Comparison of ENCODE assay signal across 11 cellular contexts in genomic region chr7:26348234-26348851, GRCh38. TPM values are rescaled to one million over a fixed set of nuclear protein-coding genes. Genes with fewer than 3 reads are reported as not detected.
A peak's percentile ranks its signal among the peaks of the same experiment; 100 is the strongest.
DNase-seq lines count a peak whose midpoint lies in the region; ATAC-seq, FAIRE-seq and TF ChIP-seq lines count a peak whose summit lies in the region.
"Had no signal": no experiment of that assay in that cellular context is flagged by ENCODE, and none has a peak within 500 bp of the region (broad histone marks: within the 10 kb centered on the region; RNA-seq: fewer than 3 reads in every experiment).

No MANE protein-coding gene starts in this region.

- H3K27ac ChIP-seq in OCI-LY3 (ENCODE audit: low read length): no peak overlapping the region
- peak overlapping the region; percentile 13 to 88 (median 62) for H3K27ac ChIP-seq in pancreas
- no peak overlapping the region for H3K27ac ChIP-seq in ascending aorta

- no peak overlapping the region for H2AFZ ChIP-seq in OCI-LY3 (ENCODE audit: low read depth, low read length)

- DNase-seq in pancreas: peak in 5 of 6 donors; percentile 64 to 85 (median 74)
- DNase-seq in stimulated activated CD4-positive, alpha-beta T cell treated with anti-CD3 and anti-CD28 coated beads, Interleukin-2, amount 100 ng/mL, for 48 hours: no peak
- no peak for DNase-seq in natural killer cell treated with Interleukin-12 subunit alpha and Interleukin-12 subunit beta and Interleukin-15 and Interleukin-18, amount 100 ng/mL, for 72 hours (ENCODE audit: low spot score)
- no peak for DNase-seq in ascending aorta (ENCODE audit: low spot score in 2 of 2)
- DNase-seq: effector CD8-positive, alpha-beta T cell; natural killer cell had no signal

- H4K20me1 ChIP-seq in OCI-LY3 (ENCODE audit: insufficient read depth, low read length): no peaks in the 10 kb centered on the region

- peaks cover 12% of the 10 kb centered on the region for H3K36me3 Mint-ChIP-seq in natural killer cell treated with Interleukin-12 subunit alpha and Interleukin-12 subunit beta and Interleukin-15 and Interleukin-18, amount 100 ng/mL, for 72 hours
- H3K36me3 Mint-ChIP-seq: natural killer cell had no signal

- 0 out of 2 replicates have a peak overlapping the region, but pooled peaks have one; percentile 9 for H3K4me2 ChIP-seq in OCI-LY3 (ENCODE audit: low read length)

- no peaks in the 10 kb centered on the region for H3K79me2 ChIP-seq in OCI-LY3 (ENCODE audit: low read length)

- no peaks in the 10 kb centered on the region for H3K27me3 Mint-ChIP-seq in natural killer cell treated with Interleukin-12 subunit alpha and Interleukin-12 subunit beta and Interleukin-15 and Interleukin-18, amount 100 ng/mL, for 72 hours

- H3K9ac ChIP-seq in OCI-LY3 (ENCODE audit: low read length): no peak overlapping the region

- H3K36me3 ChIP-seq in OCI-LY3 (replicated peaks; ENCODE audit: low read depth, low read length): no peaks in the 10 kb centered on the region
- H3K36me3 ChIP-seq in pancreas: no peaks in the 10 kb centered on the region
- no peaks in the 10 kb centered on the region for H3K36me3 ChIP-seq in ascending aorta

- peaks cover 9 to 22% of the 10 kb centered on the region in 2 donors for H3K4me1 Mint-ChIP-seq in natural killer cell treated with Interleukin-12 subunit alpha and Interleukin-12 subunit beta and Interleukin-15 and Interleukin-18, amount 100 ng/mL, for 72 hours (ENCODE audit: low read depth in 2 of 2)

- TF ChIP-seq CTCF in OCI-LY3 (IDR thresholded peaks at IDR 0.05; ENCODE audit: low read depth, low read length) (no peak), pancreas (IDR thresholded peaks at IDR 0.05) (no peak), ascending aorta (IDR thresholded peaks at IDR 0.05) (no peak)

- no peak overlapping the region for H3K4me3 ChIP-seq in OCI-LY3 (ENCODE audit: low read length)
- H3K4me3 ChIP-seq in pancreas: peak overlapping the region in 1 of 4 donors; percentile 5
- no peak overlapping the region for H3K4me3 ChIP-seq in ascending aorta

- 19 to 20% methylated on average over 10 of the region's 10 CpGs for WGBS in pancreas, 2 donors

- ATAC-seq in GM19023 (IDR thresholded peaks at IDR 0.05; ENCODE audit: unreplicated experiment): peak; percentile 78
- peak; percentile 59 for ATAC-seq in HG02763 (IDR thresholded peaks at IDR 0.05; ENCODE audit: unreplicated experiment)
- ATAC-seq in pancreas: peak; percentile 84 to 92 (median 87)
- no peak for ATAC-seq in HG03159 (IDR thresholded peaks at IDR 0.05; ENCODE audit: unreplicated experiment)
- ATAC-seq in natural killer cell treated with Interleukin-12 subunit alpha and Interleukin-12 subunit beta and Interleukin-15 and Interleukin-18, amount 100 ng/mL, for 72 hours: no peak
- ATAC-seq: activated naive CD4-positive, alpha-beta T cell treated with anti-CD3 and anti-CD28 coated beads, Interleukin-2, amount 50 U/mL, for 72 hours; natural killer cell had no signal

- no peak overlapping the region for H3K4me3 Mint-ChIP-seq in natural killer cell treated with Interleukin-12 subunit alpha and Interleukin-12 subunit beta and Interleukin-15 and Interleukin-18, amount 100 ng/mL, for 72 hours
- H3K4me3 Mint-ChIP-seq: natural killer cell had no signal

- intact Hi-C loops in pancreas (cut with DNase I) (no loop called here), ascending aorta (cut with DNase I) (no loop called here)

- H3K9me3 Mint-ChIP-seq in natural killer cell treated with Interleukin-12 subunit alpha and Interleukin-12 subunit beta and Interleukin-15 and Interleukin-18, amount 100 ng/mL, for 72 hours: no peaks in the 10 kb centered on the region
- H3K9me3 Mint-ChIP-seq: activated naive CD4-positive, alpha-beta T cell treated with anti-CD3 and anti-CD28 coated beads, Interleukin-2, amount 50 U/mL, for 72 hours; natural killer cell had no signal

- H3K9me3 ChIP-seq in OCI-LY3 (ENCODE audit: insufficient read depth, low read length): no peaks in the 10 kb centered on the region
- no peaks in the 10 kb centered on the region for H3K9me3 ChIP-seq in pancreas
- no peaks in the 10 kb centered on the region for H3K9me3 ChIP-seq in ascending aorta

- H3K27me3 ChIP-seq in OCI-LY3 (ENCODE audit: low read depth, low read length) (no peaks in the 10 kb centered on the region), pancreas (no peaks in the 10 kb centered on the region), ascending aorta (no peaks in the 10 kb centered on the region)

- H3K4me1 ChIP-seq in OCI-LY3 (ENCODE audit: low read length): peaks cover 8% of the 10 kb centered on the region
- peaks cover 0 to 26% (median 21%) of the 10 kb centered on the region in 3 donors for H3K4me1 ChIP-seq in pancreas
- H3K4me1 ChIP-seq in ascending aorta: no peaks in the 10 kb centered on the region

- no peak overlapping the region for H3K27ac Mint-ChIP-seq in natural killer cell treated with Interleukin-12 subunit alpha and Interleukin-12 subunit beta and Interleukin-15 and Interleukin-18, amount 100 ng/mL, for 72 hours
- H3K27ac Mint-ChIP-seq: natural killer cell had no signal

- FAIRE-seq in pancreas (lab: Jason Lieb, UNC): no peak

RNA-seq across cellular contexts. Expression of gene SNX10, which starts 56.7 kb away (rescaled TPM):
- total RNA-seq in pancreas: 10 to 100 TPM in 2 of 6 donors, 1 to 10 TPM in 4; 2.9 to 23.5 (median 6.0) TPM
- 1 to 10 TPM; 5.0 to 8.0 TPM for polyA plus RNA-seq in pancreas
- total RNA-seq in natural killer cell treated with Interleukin-12 subunit alpha and Interleukin-12 subunit beta and Interleukin-15 and Interleukin-18, amount 100 ng/mL, for 72 hours: 10 to 100 TPM; 47.2 to 81.7 TPM
- 3.5 TPM for total RNA-seq in ascending aorta

Comparison
In these comparisons a context has a peak if more than half of its experiments do, and no peak if none do; other contexts are left out.
1. ATAC-seq: peak in GM19023 (single experiment), HG02763 (single experiment) and pancreas (4 of 4); none in HG03159 (single experiment) and natural killer cell treated with Interleukin-12 subunit alpha and Interleukin-12 subunit beta and Interleukin-15 and Interleukin-18, amount 100 ng/mL, for 72 hours (0 of 2).
2. H3K27ac ChIP-seq: peak in pancreas (4 of 4); none in OCI-LY3 (single experiment) and ascending aorta (0 of 2).
3. DNase-seq: peak in pancreas (5 of 6); none in stimulated activated CD4-positive, alpha-beta T cell treated with anti-CD3 and anti-CD28 coated beads, Interleukin-2, amount 100 ng/mL, for 48 hours (0 of 2), natural killer cell treated with Interleukin-12 subunit alpha and Interleukin-12 subunit beta and Interleukin-15 and Interleukin-18, amount 100 ng/mL, for 72 hours (single experiment) and ascending aorta (0 of 2).